Comparison of ENCODE assay signal across 9 cellular contexts in the genomic region with DNA sequence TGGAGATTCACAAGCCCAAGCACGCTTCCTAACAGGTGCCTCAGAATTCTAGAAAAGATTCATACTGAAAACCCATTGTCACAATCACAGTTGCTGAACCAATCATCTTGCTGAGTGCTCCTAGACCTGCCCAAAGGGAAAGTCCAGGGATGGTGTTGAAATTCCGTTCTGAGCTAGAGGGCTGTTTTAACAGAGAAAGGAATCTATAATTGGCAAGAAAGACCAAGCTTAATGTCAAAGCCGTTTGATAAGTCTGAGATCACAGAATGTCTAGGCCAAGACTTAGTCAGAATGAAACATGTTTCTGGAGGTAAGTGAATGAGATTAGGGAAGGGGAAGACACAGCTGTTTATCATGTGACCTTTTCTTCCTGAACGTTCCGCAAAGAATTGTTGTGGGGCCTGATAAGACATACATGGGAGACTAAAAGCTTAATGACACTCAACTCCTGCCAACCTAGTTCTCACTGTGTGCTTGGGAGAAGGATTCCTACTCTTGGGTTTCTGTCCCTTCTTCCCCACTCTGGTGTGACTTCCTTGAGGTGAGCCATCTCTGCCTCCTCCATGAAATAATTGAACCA. TPM values are rescaled to one million over a fixed set of nuclear protein-coding genes. Genes with fewer than 3 reads are reported as not detected.
A peak's percentile ranks its signal among the peaks of the same experiment; 100 is the strongest.
DNase-seq lines count a peak whose midpoint lies in the region; ATAC-seq and TF ChIP-seq lines count a peak whose summit lies in the region.
"Had no signal": no experiment of that assay in that cellular context is flagged by ENCODE, and none has a peak within 500 bp of the region (broad histone marks: within the 10 kb centered on the region; RNA-seq: fewer than 3 reads in every experiment).

No MANE protein-coding gene starts in this region.

- H3K27ac Mint-ChIP-seq in natural killer cell treated with Interleukin-12 subunit alpha and Interleukin-12 subunit beta and Interleukin-15 and Interleukin-18, amount 100 ng/mL, for 72 hours: peak overlapping the region; percentile 56 to 72
- no peak overlapping the region for H3K27ac Mint-ChIP-seq in natural killer cell
- H3K27ac Mint-ChIP-seq in activated naive CD8-positive, alpha-beta T cell: peak overlapping the region; percentile 67

- peaks cover 14 to 27% of the 10 kb centered on the region in 2 donors for H3K4me1 Mint-ChIP-seq in natural killer cell treated with Interleukin-12 subunit alpha and Interleukin-12 subunit beta and Interleukin-15 and Interleukin-18, amount 100 ng/mL, for 72 hours (ENCODE audit: low read depth in 2 of 2)
- H3K4me1 Mint-ChIP-seq in natural killer cell: peaks cover 0 to 11% of the 10 kb centered on the region in 2 donors
- H3K4me1 Mint-ChIP-seq in activated naive CD8-positive, alpha-beta T cell (ENCODE audit: low read depth): peaks cover 21% of the 10 kb centered on the region

- H3K27me3 Mint-ChIP-seq in natural killer cell treated with Interleukin-12 subunit alpha and Interleukin-12 subunit beta and Interleukin-15 and Interleukin-18, amount 100 ng/mL, for 72 hours: peaks cover 8 to 14% of the 10 kb centered on the region in 2 donors
- H3K27me3 Mint-ChIP-seq in natural killer cell (ENCODE audit: low read depth in 2 of 2): peaks cover 10 to 21% of the 10 kb centered on the region in 2 donors
- H3K27me3 Mint-ChIP-seq in activated naive CD8-positive, alpha-beta T cell: peaks cover 2% of the 10 kb centered on the region

- TF ChIP-seq CTCF in natural killer cell (IDR thresholded peaks at IDR 0.05): no peak

- DNase-seq in natural killer cell treated with Interleukin-12 subunit alpha and Interleukin-12 subunit beta and Interleukin-15 and Interleukin-18, amount 100 ng/mL, for 72 hours (ENCODE audit: low spot score): no peak
- DNase-seq in natural killer cell (no peak), NCI-H1048 (lab: John Stamatoyannopoulos, UW) (no peak), glomerular visceral epithelial cell (ENCODE audit: extremely low spot score) (no peak), GF-D8 (lab: John Stamatoyannopoulos, UW) (no peak)
- DNase-seq in stimulated activated naive CD8-positive, alpha-beta T cell treated with anti-CD3 and anti-CD28 coated beads, Interleukin-15, Interleukin-2, amounts not matched to agents 100 U/mL and 50 U/mL, for 24 hours: peak; percentile 34
- DNase-seq: right cardiac atrium had no signal

- no peaks in the 10 kb centered on the region for H3K9me3 Mint-ChIP-seq in natural killer cell treated with Interleukin-12 subunit alpha and Interleukin-12 subunit beta and Interleukin-15 and Interleukin-18, amount 100 ng/mL, for 72 hours
- H3K9me3 Mint-ChIP-seq in natural killer cell: no peaks in the 10 kb centered on the region
- H3K9me3 Mint-ChIP-seq in activated naive CD8-positive, alpha-beta T cell (ENCODE audit: low read depth): no peaks in the 10 kb centered on the region

- intact Hi-C loops in natural killer cell (cut with micrococcal nuclease): no loop called here

- ATAC-seq in natural killer cell treated with Interleukin-12 subunit alpha and Interleukin-12 subunit beta and Interleukin-15 and Interleukin-18, amount 100 ng/mL, for 72 hours: peak; percentile 82 to 89
- no peak for ATAC-seq in natural killer cell
- peak; percentile 75 for ATAC-seq in HG02973 (IDR thresholded peaks at IDR 0.05; ENCODE audit: unreplicated experiment)
- ATAC-seq in stimulated activated naive CD8-positive, alpha-beta T cell treated with anti-CD3 and anti-CD28 coated beads, Interleukin-15, Interleukin-2, amounts not matched to agents 100 U/mL and 50 U/mL, for 24 hours: peak; percentile 88
- ATAC-seq: right cardiac atrium had no signal

- peak overlapping the region; percentile 56 for H3K4me3 Mint-ChIP-seq in natural killer cell treated with Interleukin-12 subunit alpha and Interleukin-12 subunit beta and Interleukin-15 and Interleukin-18, amount 100 ng/mL, for 72 hours
- no peak overlapping the region for H3K4me3 Mint-ChIP-seq in natural killer cell
- no peak overlapping the region for H3K4me3 Mint-ChIP-seq in activated naive CD8-positive, alpha-beta T cell

- no peaks in the 10 kb centered on the region for H3K36me3 Mint-ChIP-seq in natural killer cell treated with Interleukin-12 subunit alpha and Interleukin-12 subunit beta and Interleukin-15 and Interleukin-18, amount 100 ng/mL, for 72 hours
- H3K36me3 Mint-ChIP-seq in natural killer cell: no peaks in the 10 kb centered on the region
- H3K36me3 Mint-ChIP-seq in activated naive CD8-positive, alpha-beta T cell: no peaks in the 10 kb centered on the region

RNA-seq across cellular contexts. Expression of a gene that starts 27.5 kb away (rescaled TPM):
- 10 to 100 TPM; 48.8 to 76.0 TPM for total RNA-seq in natural killer cell treated with Interleukin-12 subunit alpha and Interleukin-12 subunit beta and Interleukin-15 and Interleukin-18, amount 100 ng/mL, for 72 hours
- total RNA-seq in natural killer cell: 100 to 1,000 TPM; 211 to 514 (median 264) TPM

Comparison
In these comparisons a context has a peak if more than half of its experiments do, and no peak if none do; other contexts are left out.
1. ATAC-seq: peak in natural killer cell treated with Interleukin-12 subunit alpha and Interleukin-12 subunit beta and Interleukin-15 and Interleukin-18, amount 100 ng/mL, for 72 hours (2 of 2), HG02973 (single experiment) and stimulated activated naive CD8-positive, alpha-beta T cell treated with anti-CD3 and anti-CD28 coated beads, Interleukin-15, Interleukin-2, amounts not matched to agents 100 U/mL and 50 U/mL, for 24 hours (single experiment); none in natural killer cell (0 of 3).
2. H3K27ac Mint-ChIP-seq: peak in natural killer cell treated with Interleukin-12 subunit alpha and Interleukin-12 subunit beta and Interleukin-15 and Interleukin-18, amount 100 ng/mL, for 72 hours (2 of 2) and activated naive CD8-positive, alpha-beta T cell (single experiment); none in natural killer cell (0 of 2).